In the genomic region with DNA sequence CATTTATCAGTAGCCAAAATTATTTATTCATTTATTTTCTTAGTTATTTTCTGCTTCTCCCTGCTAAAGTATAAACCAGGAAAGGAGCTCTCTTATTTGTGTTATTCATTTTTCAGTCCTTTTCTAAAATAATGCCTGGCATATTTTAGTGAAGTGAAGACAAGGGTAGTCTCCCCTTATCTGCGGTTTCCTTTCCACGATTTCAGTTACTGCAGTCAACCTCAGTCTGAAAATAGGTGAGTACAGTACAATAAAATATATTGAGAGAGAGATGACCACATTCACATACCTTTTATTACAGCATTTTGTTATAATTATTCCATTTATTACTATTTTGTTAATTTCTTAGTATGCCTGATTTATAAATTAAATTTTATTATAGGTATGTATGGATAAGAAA, we compare ENCODE assay signal across 29 cellular contexts. TPM values are rescaled to one million over a fixed set of nuclear protein-coding genes. Genes with fewer than 3 reads are reported as not detected.
"Had no signal": no experiment of that assay in that cellular context is flagged by ENCODE, and none has a peak within 500 bp of the region (broad histone marks: within the 10 kb centered on the region; RNA-seq: fewer than 3 reads in every experiment).

No MANE protein-coding gene starts in this region.

- H3K9ac ChIP-seq: parathyroid adenoma had no signal

- H3K9me3 Mint-ChIP-seq: natural killer cell treated with Interleukin-12 subunit alpha and Interleukin-12 subunit beta and Interleukin-15 and Interleukin-18, amount 100 ng/mL, for 72 hours; stimulated activated effector memory CD8-positive, alpha-beta T cell treated with anti-CD3 and anti-CD28 coated beads, Interleukin-12 subunit alpha, Interleukin-12 subunit beta, amount 100 ng/mL, for 72 hours had no signal

- H3K4me1 ChIP-seq: parathyroid adenoma, psoas muscle, right lobe of liver, stomach, thyroid gland, tibial nerve, upper lobe of left lung, vagina had no signal

- H3K36me3 Mint-ChIP-seq: naive B cell; stimulated activated effector memory CD8-positive, alpha-beta T cell treated with anti-CD3 and anti-CD28 coated beads, Interleukin-12 subunit alpha, Interleukin-12 subunit beta, amount 100 ng/mL, for 72 hours had no signal

- H3K4me1 Mint-ChIP-seq: naive B cell; naive thymus-derived CD8-positive, alpha-beta T cell; nephron progenitor cell; neural crest cell; stimulated activated effector memory CD8-positive, alpha-beta T cell treated with anti-CD3 and anti-CD28 coated beads, Interleukin-12 subunit alpha, Interleukin-12 subunit beta, amount 100 ng/mL, for 72 hours; stimulated activated naive B cell treated with anti-CD40 and anti-IgM and Interleukin-4, amounts not matched to agents 10 μg/mL and 1 μg/mL and 100 μg/mL, for 72 hours had no signal

- ATAC-seq: naive thymus-derived CD8-positive, alpha-beta T cell; natural killer cell treated with Interleukin-12 subunit alpha and Interleukin-12 subunit beta and Interleukin-15 and Interleukin-18, amount 100 ng/mL, for 72 hours; psoas muscle; right cardiac atrium; right lobe of liver; stimulated activated effector memory CD8-positive, alpha-beta T cell treated with anti-CD3 and anti-CD28 coated beads, Interleukin-12 subunit alpha, Interleukin-12 subunit beta, amount 100 ng/mL, for 72 hours; stimulated activated naive B cell treated with anti-CD40 and anti-IgM and Interleukin-4, amounts not matched to agents 10 μg/mL and 1 μg/mL and 100 μg/mL, for 72 hours had no signal

- H3K9me3 ChIP-seq: neutrophil, right lobe of liver, stomach, thoracic aorta, thyroid gland, upper lobe of left lung, vagina had no signal

- H3K36me3 ChIP-seq: neutrophil, right lobe of liver, stomach, thoracic aorta, thyroid gland, tibial nerve, upper lobe of left lung, vagina had no signal

- H3K27ac Mint-ChIP-seq: naive B cell; naive thymus-derived CD8-positive, alpha-beta T cell; natural killer cell treated with Interleukin-12 subunit alpha and Interleukin-12 subunit beta and Interleukin-15 and Interleukin-18, amount 100 ng/mL, for 72 hours; nephron progenitor cell; progenitor cell of endocrine pancreas; stimulated activated effector memory CD8-positive, alpha-beta T cell treated with anti-CD3 and anti-CD28 coated beads, Interleukin-12 subunit alpha, Interleukin-12 subunit beta, amount 100 ng/mL, for 72 hours; stimulated activated naive B cell treated with anti-CD40 and anti-IgM and Interleukin-4, amounts not matched to agents 10 μg/mL and 1 μg/mL and 100 μg/mL, for 72 hours; stimulated activated naive CD8-positive, alpha-beta T cell treated with anti-CD3 and anti-CD28 coated beads, Interleukin-15, Interleukin-2, amounts not matched to agents 100 ng/mL and 50 ng/mL, for 24 hours had no signal

- H3K4me3 ChIP-seq: psoas muscle, right lobe of liver, skin epidermis, stomach, thoracic aorta, thyroid gland, tibial nerve, upper lobe of left lung, vagina had no signal

- H3K27me3 Mint-ChIP-seq: naive B cell; progenitor cell of endocrine pancreas; stimulated activated naive B cell treated with anti-CD40 and anti-IgM and Interleukin-4, amounts not matched to agents 10 μg/mL and 1 μg/mL and 100 μg/mL, for 72 hours had no signal

- H3K27ac ChIP-seq: neutrophil, parathyroid adenoma, psoas muscle, right lobe of liver, skin epidermis, stomach, thoracic aorta, thyroid gland, tibial nerve, upper lobe of left lung, vagina had no signal

- DNase-seq: naive B cell; naive thymus-derived CD8-positive, alpha-beta T cell; nephron progenitor cell; nucleus accumbens; posterior cingulate gyrus; psoas muscle; right cardiac atrium; right lobe of liver; stimulated activated CD4-positive, alpha-beta T cell treated with anti-CD3 and anti-CD28 coated beads, Interleukin-15, amount 100 ng/mL, for 24 hours; stimulated activated CD4-positive, alpha-beta T cell treated with anti-CD3 and anti-CD28 coated beads, Interleukin-2, amount 100 ng/mL, for 24 hours; stimulated activated CD4-positive, alpha-beta T cell treated with anti-CD3 and anti-CD28 coated beads, Interleukin-2, amount 100 ng/mL, for 48 hours; stimulated activated CD4-positive, alpha-beta T cell treated with anti-CD3 and anti-CD28 coated beads, Interleukin-4, amount 100 ng/mL, for 24 hours; stimulated activated naive B cell treated with anti-CD40 and anti-IgM and Interleukin-4, amounts not matched to agents 10 μg/mL and 1 μg/mL and 100 μg/mL, for 72 hours; stimulated activated naive CD4-positive, alpha-beta T cell treated with Interleukin-2 at 50 U/mL for 16 hours; stomach; thyroid gland; trophoblast cell; upper lobe of left lung had no signal

- H3K79me2 ChIP-seq: parathyroid adenoma had no signal

- H3K27me3 ChIP-seq: neutrophil, right lobe of liver, stomach, thyroid gland, tibial nerve, upper lobe of left lung, vagina had no signal

- H2AFZ ChIP-seq: parathyroid adenoma had no signal

- H3K4me3 Mint-ChIP-seq: naive B cell; naive thymus-derived CD8-positive, alpha-beta T cell; natural killer cell treated with Interleukin-12 subunit alpha and Interleukin-12 subunit beta and Interleukin-15 and Interleukin-18, amount 100 ng/mL, for 72 hours; nephron progenitor cell; neural crest cell; stimulated activated effector memory CD8-positive, alpha-beta T cell treated with anti-CD3 and anti-CD28 coated beads, Interleukin-12 subunit alpha, Interleukin-12 subunit beta, amount 100 ng/mL, for 72 hours; stimulated activated naive B cell treated with anti-CD40 and anti-IgM and Interleukin-4, amounts not matched to agents 10 μg/mL and 1 μg/mL and 100 μg/mL, for 72 hours; stimulated activated naive CD8-positive, alpha-beta T cell treated with anti-CD3 and anti-CD28 coated beads, Interleukin-15, Interleukin-2, amounts not matched to agents 100 ng/mL and 50 ng/mL, for 24 hours had no signal

RNA-seq across cellular contexts. Expression of a gene that starts 57.6 kb away (rescaled TPM):
- polyA plus RNA-seq: naive thymus-derived CD8-positive, alpha-beta T cell had no signal
